ENCODE assay signal across 15 cellular contexts in genomic region chr1:240031009-240031408, GRCh38.
DNase-seq lines count a peak whose midpoint lies in the region; ATAC-seq and TF ChIP-seq lines count a peak whose summit lies in the region.
"Had no signal": no experiment of that assay in that cellular context is flagged by ENCODE, and none has a peak within 500 bp of the region (broad histone marks: within the 10 kb centered on the region; RNA-seq: fewer than 3 reads in every experiment).

No MANE protein-coding gene starts in this region.

- peak overlapping the region; percentile 76 for H3K9ac ChIP-seq in mesenchymal stem cell (ENCODE audit: low read length)

- no peak overlapping the region for H3K23ac ChIP-seq in mesenchymal stem cell (ENCODE audit: low read length in 2 of 2)

- no peak overlapping the region for H3K4me3 Mint-ChIP-seq in chondrocyte (ENCODE audit: unreplicated experiment)
- H3K4me3 Mint-ChIP-seq: CD4-positive, CD25-positive, alpha-beta regulatory T cell; mesothelial cell of epicardium had no signal

- 8% methylated on average over 4 of the region's 5 CpGs for WGBS in mesenchymal stem cell

- no peak overlapping the region for H4K91ac ChIP-seq in mesenchymal stem cell (ENCODE audit: low read length)

- no peak overlapping the region for H2AK5ac ChIP-seq in mesenchymal stem cell (ENCODE audit: low read length, severe bottlenecking)

- peaks cover 6% of the 10 kb centered on the region for H3K4me1 ChIP-seq in mesenchymal stem cell (ENCODE audit: control insufficient read depth, insufficient read depth, low read depth, low read length)

- H3K4me3 ChIP-seq in MG63 (no peak overlapping the region), mesenchymal stem cell (ENCODE audit: insufficient read depth in 1 of 2, low read depth in 1 of 2, low read length in 2 of 2) (no peak overlapping the region)
- H3K4me3 ChIP-seq: hepatocyte, transverse colon had no signal

- no peak overlapping the region for H3K4me2 ChIP-seq in mesenchymal stem cell (ENCODE audit: low read length, poor library complexity, severe bottlenecking)
- H3K4me2 ChIP-seq: hepatocyte had no signal

- TF ChIP-seq CTCF in AG09319 (IDR thresholded peaks at IDR 0.05; ENCODE audit: low read depth, low read length) (peak; percentile 6), chondrocyte (IDR thresholded peaks at IDR 0.05) (peak; percentile 50)

- H2BK12ac ChIP-seq in mesenchymal stem cell (ENCODE audit: low read length in 2 of 2) = no peak overlapping the region

- H3K36me3 Mint-ChIP-seq in chondrocyte (ENCODE audit: low read depth) = no peaks in the 10 kb centered on the region
- H3K36me3 Mint-ChIP-seq: CD4-positive, CD25-positive, alpha-beta regulatory T cell; mesothelial cell of epicardium had no signal

- H2AFZ ChIP-seq in mesenchymal stem cell (ENCODE audit: low read depth, low read length) = no peak overlapping the region
- H2AFZ ChIP-seq: hepatocyte had no signal

- H2BK120ac ChIP-seq in mesenchymal stem cell (ENCODE audit: low read depth, low read length) = no peak overlapping the region

- no peaks in the 10 kb centered on the region for H3K27me3 ChIP-seq in MG63
- H3K27me3 ChIP-seq in mesenchymal stem cell (ENCODE audit: control insufficient read depth in 1 of 2, insufficient read depth in 1 of 2, low read length in 2 of 2) = no peaks in the 10 kb centered on the region
- H3K27me3 ChIP-seq: hepatocyte, transverse colon had no signal

- no peaks in the 10 kb centered on the region for H3K79me1 ChIP-seq in mesenchymal stem cell (replicated peaks; ENCODE audit: low read length, poor library complexity, severe bottlenecking)

- H3K27ac Mint-ChIP-seq in chondrocyte (ENCODE audit: unreplicated experiment) = peak overlapping the region; percentile 60
- H3K27ac Mint-ChIP-seq: CD4-positive, CD25-positive, alpha-beta regulatory T cell had no signal

- H3K9me3 ChIP-seq in MG63 (peaks cover 5% of the 10 kb centered on the region; the same call in 1 of the 2 replicates), mesenchymal stem cell (ENCODE audit: control insufficient read depth, low read length) (no peaks in the 10 kb centered on the region)
- H3K9me3 ChIP-seq: transverse colon had no signal

- no peak overlapping the region for H3K14ac ChIP-seq in mesenchymal stem cell (ENCODE audit: low read length in 2 of 2)

- H3K36me3 ChIP-seq in MG63 = no peaks in the 10 kb centered on the region
- H3K36me3 ChIP-seq in mesenchymal stem cell (ENCODE audit: control insufficient read depth in 1 of 2, insufficient read depth in 2 of 2, low read depth in 1 of 2, low read length in 2 of 2) = no peaks in the 10 kb centered on the region
- H3K36me3 ChIP-seq: transverse colon had no signal

- H2BK5ac ChIP-seq in mesenchymal stem cell (ENCODE audit: low read depth, low read length, poor library complexity, severe bottlenecking) = peak overlapping the region; percentile 84

- H3K27me3 Mint-ChIP-seq in chondrocyte (ENCODE audit: low read depth) = no peaks in the 10 kb centered on the region

- no peak overlapping the region for H3K4ac ChIP-seq in mesenchymal stem cell (ENCODE audit: low read depth in 1 of 2, low read length in 2 of 2)

- ATAC-seq in HG03378 (IDR thresholded peaks at IDR 0.05; ENCODE audit: unreplicated experiment) (no peak), GM19452 (IDR thresholded peaks at IDR 0.05; ENCODE audit: unreplicated experiment) (no peak), GM21619 (IDR thresholded peaks at IDR 0.05; ENCODE audit: unreplicated experiment) (no peak)

- H3K18ac ChIP-seq in mesenchymal stem cell (ENCODE audit: low read depth in 1 of 2, low read length in 2 of 2) = no peak overlapping the region

- no peak overlapping the region for H4K8ac ChIP-seq in mesenchymal stem cell (ENCODE audit: low read length)

- DNase-seq in AG09319 (ENCODE audit: extremely low read depth, low read depth) (peak; percentile 74), MG63 (peak; percentile 80), chondrocyte (ENCODE audit: low spot score) (no peak), mesenchymal stem cell (peak; percentile 92), H4 (ENCODE audit: low spot score) (no peak)
- DNase-seq: activated CD4-positive, alpha-beta T cell treated with anti-CD3 and anti-CD28 coated beads, Interleukin-2, amount 50 U/mL, for 1 hour; activated effector memory CD4-positive, alpha-beta T cell treated with Interleukin-2 at 50 U/mL for 16 hours; CD4-positive, CD25-positive, alpha-beta regulatory T cell; NCI-H69; transverse colon had no signal

- no peak overlapping the region for H2BK15ac ChIP-seq in mesenchymal stem cell (ENCODE audit: low read depth, poor library complexity, severe bottlenecking)

- H3K9me3 Mint-ChIP-seq in chondrocyte (ENCODE audit: low read depth) = no peaks in the 10 kb centered on the region

- peaks cover 16% of the 10 kb centered on the region for H3K4me1 Mint-ChIP-seq in chondrocyte (ENCODE audit: low read depth)

- peak overlapping the region; percentile 96 for H3K27ac ChIP-seq in mesenchymal stem cell (ENCODE audit: low read length, poor library complexity, severe bottlenecking)
- H3K27ac ChIP-seq: hepatocyte, transverse colon had no signal

Comparison
In these comparisons a context has a peak if more than half of its experiments do, and no peak if none do; other contexts are left out.
1. DNase-seq: peak in AG09319 (single experiment), MG63 (single experiment) and mesenchymal stem cell (single experiment); none in chondrocyte (single experiment) and H4 (single experiment).